ENCODE assay signal across 1 cellular context in genomic region chr9:96655198-96655851, GRCh38.
A peak's percentile ranks its signal among the peaks of the same experiment; 100 is the strongest.
TF ChIP-seq lines count a peak whose summit lies in the region.

Gene PRXL2C, minus strand, starts transcription at chr9:96655317. Its CDS starts 36 bp downstream, at chr9:96655281.

TF ChIP-seq in WTC11, 78 proteins besides CTCF, POLR2A, EP300 and RAD21 (continued from another document):
- TF ChIP-seq PRDM15 (CRISPR knock-in tag; IDR thresholded peaks at IDR 0.05): 0 out of 2 replicates have a peak, but pooled peaks have one; percentile 46
- TF ChIP-seq FOXP4 (CRISPR knock-in tag; IDR thresholded peaks at IDR 0.05): 0 out of 2 replicates have a peak, but pooled peaks have one; percentile 41
- 0 out of 2 replicates have a peak, but pooled peaks have one; percentile 8 for TF ChIP-seq NR3C1 (CRISPR knock-in tag; conservative IDR thresholded peaks at IDR 0.05; ENCODE audit: low read depth)
- TF ChIP-seq FOXK1 (CRISPR knock-in tag; IDR thresholded peaks at IDR 0.05): peak; percentile 55; the same call in 1 of the 2 replicates
